In the genomic region with DNA sequence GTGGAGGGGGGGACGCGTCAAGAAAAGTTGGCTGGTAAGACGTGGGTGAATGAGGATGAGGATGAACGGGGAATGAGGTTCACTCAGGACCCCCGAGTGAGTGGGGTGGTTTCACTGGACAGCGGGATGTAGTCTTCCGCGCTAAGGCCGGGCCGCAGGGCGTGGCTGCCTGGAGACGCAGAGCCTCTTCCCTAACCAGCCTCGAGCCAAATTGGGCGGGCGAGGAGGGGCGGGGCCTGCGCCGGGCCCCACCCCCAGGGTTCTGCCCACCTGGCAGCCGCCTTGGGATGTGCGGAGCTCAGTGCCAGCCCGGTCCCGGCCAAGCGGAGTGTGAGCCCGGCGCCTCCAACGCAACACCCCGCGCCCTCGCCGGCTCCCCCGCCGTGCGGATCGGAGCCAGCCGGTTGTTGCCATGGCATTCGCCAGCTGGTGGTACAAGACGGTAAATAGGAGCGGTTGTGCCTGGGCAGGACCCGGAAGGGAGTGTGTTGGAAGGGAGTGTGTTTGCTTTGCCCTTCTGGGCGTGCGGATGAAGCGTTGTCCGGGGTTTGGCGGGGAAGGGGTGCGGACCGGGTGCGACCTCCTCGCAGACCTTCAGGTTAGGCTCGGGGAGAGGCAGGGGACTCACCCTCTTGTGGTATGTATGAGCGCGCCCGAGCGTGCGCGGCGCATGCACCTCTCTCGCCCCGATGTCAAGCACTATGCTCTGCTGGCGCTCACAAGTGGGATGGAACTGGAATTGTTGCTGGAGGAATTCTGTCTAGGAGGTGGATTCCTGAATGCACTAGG, we compare ENCODE assay signal across 8 cellular contexts. TPM values are rescaled to one million over a fixed set of nuclear protein-coding genes. Genes with fewer than 3 reads are reported as not detected.
A peak's percentile ranks its signal among the peaks of the same experiment; 100 is the strongest.
DNase-seq lines count a peak whose midpoint lies in the region; ATAC-seq, FAIRE-seq and TF ChIP-seq lines count a peak whose summit lies in the region.

No MANE protein-coding gene starts in this region.

- DNase-seq in GM12892 (ENCODE audit: insufficient read length): peak; percentile 85
- DNase-seq in NCI-H1105 (lab: John Stamatoyannopoulos, UW): peak; percentile 49
- DNase-seq in T-helper 2 cell treated with Interferon-gamma antibody and Interleukin-4, amounts not matched to agents 5 μg/mL and 100 μg/mL, for 36 hours (ENCODE audit: low spot score): peak; percentile 88
- peak; percentile 76 for DNase-seq in astrocyte (ENCODE audit: low read depth)
- DNase-seq in hepatic stellate cell (ENCODE audit: low spot score): peak; percentile 93
- peak; percentile 88 for DNase-seq in retina
- no peak for DNase-seq in GF-D8 (lab: John Stamatoyannopoulos, UW)

- H3K4me2 ChIP-seq in astrocyte (ENCODE audit: low read length): peak overlapping the region; percentile 98

- peak overlapping the region; percentile 98 for H3K4me3 Mint-ChIP-seq in T-helper 2 cell treated with Interferon-gamma antibody and Interleukin-4, amounts not matched to agents 5 μg/mL and 100 μg/mL, for 36 hours
- peak overlapping the region; percentile 92 for H3K4me3 Mint-ChIP-seq in astrocyte (ENCODE audit: unreplicated experiment)

- H3K9ac ChIP-seq in astrocyte (ENCODE audit: low read length): peak overlapping the region; percentile 94

- ATAC-seq in HG02623 (IDR thresholded peaks at IDR 0.05; ENCODE audit: unreplicated experiment): peak; percentile 72

- H3K4me1 Mint-ChIP-seq in T-helper 2 cell treated with Interferon-gamma antibody and Interleukin-4, amounts not matched to agents 5 μg/mL and 100 μg/mL, for 36 hours (ENCODE audit: low read depth): peaks cover 54% of the 10 kb centered on the region
- peaks cover 46% of the 10 kb centered on the region for H3K4me1 Mint-ChIP-seq in astrocyte (ENCODE audit: low read depth, unreplicated experiment)

- no peaks in the 10 kb centered on the region for H3K27me3 ChIP-seq in astrocyte (ENCODE audit: insufficient read depth, low read length)

- peaks cover 14% of the 10 kb centered on the region for H3K4me1 ChIP-seq in astrocyte (ENCODE audit: insufficient read depth, low read length)

- peak overlapping the region; percentile 95 for H3K4me3 ChIP-seq in astrocyte (ENCODE audit: insufficient read depth, low read depth, low read length)

- H4K20me1 ChIP-seq in astrocyte (ENCODE audit: insufficient read depth, low read length): peaks cover 40% of the 10 kb centered on the region

- H3K9me3 ChIP-seq in astrocyte (ENCODE audit: insufficient read depth, low read depth, low read length): no peaks in the 10 kb centered on the region

- TF ChIP-seq POLR2A in GM12892 (IDR thresholded peaks at IDR 0.05; ENCODE audit: low read depth, low read length): peak; percentile 59; the same call in 1 of the 2 replicates

- H2AFZ ChIP-seq in astrocyte (ENCODE audit: low read depth, low read length): peak overlapping the region; percentile 89

- H3K79me2 ChIP-seq in astrocyte (ENCODE audit: insufficient read depth, low read length): peaks cover 52% of the 10 kb centered on the region

- H3K9me3 Mint-ChIP-seq in T-helper 2 cell treated with Interferon-gamma antibody and Interleukin-4, amounts not matched to agents 5 μg/mL and 100 μg/mL, for 36 hours: no peaks in the 10 kb centered on the region
- no peaks in the 10 kb centered on the region for H3K9me3 Mint-ChIP-seq in astrocyte (ENCODE audit: unreplicated experiment)

- peaks cover 12% of the 10 kb centered on the region for H3K36me3 Mint-ChIP-seq in T-helper 2 cell treated with Interferon-gamma antibody and Interleukin-4, amounts not matched to agents 5 μg/mL and 100 μg/mL, for 36 hours (ENCODE audit: low read depth)
- H3K36me3 Mint-ChIP-seq in astrocyte (ENCODE audit: low read depth, unreplicated experiment): peaks cover 2% of the 10 kb centered on the region

- peaks cover 30% of the 10 kb centered on the region for H3K27me3 Mint-ChIP-seq in T-helper 2 cell treated with Interferon-gamma antibody and Interleukin-4, amounts not matched to agents 5 μg/mL and 100 μg/mL, for 36 hours (ENCODE audit: low read depth)
- no peaks in the 10 kb centered on the region for H3K27me3 Mint-ChIP-seq in astrocyte (ENCODE audit: low read depth, unreplicated experiment)

- peak overlapping the region; percentile 99 for H3K27ac Mint-ChIP-seq in T-helper 2 cell treated with Interferon-gamma antibody and Interleukin-4, amounts not matched to agents 5 μg/mL and 100 μg/mL, for 36 hours
- peak overlapping the region; percentile 94 for H3K27ac Mint-ChIP-seq in astrocyte (ENCODE audit: unreplicated experiment)

- FAIRE-seq in GM12892 (lab: Jason Lieb, UNC) (peak; percentile 93), astrocyte (lab: Jason Lieb, UNC) (no peak)

- peak overlapping the region; percentile 77 for H3K27ac ChIP-seq in astrocyte (ENCODE audit: low read depth, low read length)

- no peaks in the 10 kb centered on the region for H3K36me3 ChIP-seq in astrocyte (ENCODE audit: insufficient read depth, low read length)

- TF ChIP-seq CTCF in astrocyte (IDR thresholded peaks at IDR 0.05; ENCODE audit: insufficient read depth, low read depth, low read length): no peak

RNA-seq across cellular contexts. Expression of a gene that starts 0.7 kb away (rescaled TPM):
- polyA plus RNA-seq in GM12892 (2012; ENCODE audit: missing spikeins): 67.8 TPM
- total RNA-seq in astrocyte: 268 and 287 TPM in 2 replicates
